ENCODE assay signal across 15 cellular contexts in genomic region chr12:58750484-58750883, GRCh38.
DNase-seq lines count a peak whose midpoint lies in the region; ATAC-seq and TF ChIP-seq lines count a peak whose summit lies in the region.
"Had no signal": no experiment of that assay in that cellular context is flagged by ENCODE, and none has a peak within 500 bp of the region (broad histone marks: within the 10 kb centered on the region; RNA-seq: fewer than 3 reads in every experiment).

No MANE protein-coding gene starts in this region.

- H3K27ac ChIP-seq in PC-3 (ENCODE audit: low read length) (peak overlapping the region; percentile 15; the same call in 1 of the 2 replicates), osteoblast (ENCODE audit: low read depth, low read length) (peak overlapping the region; percentile 49), Karpas-422 (ENCODE audit: low read length) (no peak overlapping the region)
- H3K27ac ChIP-seq: parathyroid adenoma had no signal

- intact Hi-C loops in PC-3 (cut with micrococcal nuclease): no loop called here

- H3K4me2 ChIP-seq in PC-3 (ENCODE audit: low read length): peak overlapping the region; percentile 30
- H3K4me2 ChIP-seq in osteoblast (ENCODE audit: insufficient read depth, low read length): peak overlapping the region; percentile 49
- no peak overlapping the region for H3K4me2 ChIP-seq in Karpas-422 (ENCODE audit: low read depth, low read length, poor library complexity, severe bottlenecking)

- H3K79me2 ChIP-seq in PC-3 (ENCODE audit: low read length) (no peaks in the 10 kb centered on the region), osteoblast (ENCODE audit: insufficient read depth, low read length) (no peaks in the 10 kb centered on the region), Karpas-422 (ENCODE audit: low read length) (no peaks in the 10 kb centered on the region)
- H3K79me2 ChIP-seq: parathyroid adenoma had no signal

- H3K27me3 ChIP-seq in PC-3 (ENCODE audit: low read length): no peaks in the 10 kb centered on the region
- H3K27me3 ChIP-seq in osteoblast (ENCODE audit: insufficient read depth, low read length): no peaks in the 10 kb centered on the region
- no peaks in the 10 kb centered on the region for H3K27me3 ChIP-seq in Karpas-422 (ENCODE audit: low read length)

- ATAC-seq in PC-3: peak; percentile 74
- no peak for ATAC-seq in GM18520 (IDR thresholded peaks at IDR 0.05; ENCODE audit: unreplicated experiment)
- no peak for ATAC-seq in activated CD8-positive, alpha-beta memory T cell treated with anti-CD3 and anti-CD28 coated beads, Interleukin-2, amount 10 ng/mL, durations not matched to agents 7 days and 5 days
- ATAC-seq: HCT116; stimulated activated naive CD8-positive, alpha-beta T cell treated with anti-CD3 and anti-CD28 coated beads, Interleukin-15, Interleukin-2, amounts not matched to agents 100 U/mL and 50 U/mL, for 24 hours had no signal

- H3K27ac Mint-ChIP-seq in activated CD8-positive, alpha-beta memory T cell treated with anti-CD3 and anti-CD28 coated beads, Interleukin-2, amount 10 ng/mL, durations not matched to agents 7 days and 5 days: no peak overlapping the region
- H3K27ac Mint-ChIP-seq: dendritic cell treated with granulocyte-macrophage colony-stimulating factor and Interleukin-4, amounts not matched to agents 40 ng/mL and 50 ng/mL, for 4 days had no signal

- H4K20me1 ChIP-seq in PC-3 (ENCODE audit: low read length): no peaks in the 10 kb centered on the region
- H4K20me1 ChIP-seq in osteoblast (ENCODE audit: insufficient read depth, low read length): no peaks in the 10 kb centered on the region
- H4K20me1 ChIP-seq in Karpas-422 (ENCODE audit: insufficient read depth, low read depth, low read length): no peaks in the 10 kb centered on the region

- no peak overlapping the region for H3K9ac ChIP-seq in PC-3 (ENCODE audit: low read length)
- no peak overlapping the region for H3K9ac ChIP-seq in Karpas-422 (ENCODE audit: low read length)
- H3K9ac ChIP-seq: parathyroid adenoma had no signal

- H3K36me3 ChIP-seq in PC-3 (ENCODE audit: low read depth, low read length) (no peaks in the 10 kb centered on the region), osteoblast (ENCODE audit: insufficient read depth, low read length) (no peaks in the 10 kb centered on the region), Karpas-422 (ENCODE audit: insufficient read depth, low read length) (no peaks in the 10 kb centered on the region)

- H3K9me2 ChIP-seq in PC-3 (replicated peaks; ENCODE audit: low read length) (no peaks in the 10 kb centered on the region), Karpas-422 (replicated peaks; ENCODE audit: insufficient read depth, low read length) (no peaks in the 10 kb centered on the region)

- TF ChIP-seq CTCF in PC-3 (conservative IDR thresholded peaks at IDR 0.05; ENCODE audit: low read depth, low read length): no peak
- no peak for TF ChIP-seq CTCF in osteoblast (IDR thresholded peaks at IDR 0.05; ENCODE audit: extremely low read depth, low read depth, low read length)

- H3F3A ChIP-seq in PC-3 (ENCODE audit: low read length, unreplicated experiment): no peaks in the 10 kb centered on the region

- H3K36me3 Mint-ChIP-seq in activated CD8-positive, alpha-beta memory T cell treated with anti-CD3 and anti-CD28 coated beads, Interleukin-2, amount 10 ng/mL, durations not matched to agents 7 days and 5 days: no peaks in the 10 kb centered on the region

- POLR2A ChIA-PET in PC-3 (lab: Charles Lee; ENCODE audit: unreplicated experiment): no interaction called here

- no peaks in the 10 kb centered on the region for H3K4me1 Mint-ChIP-seq in activated CD8-positive, alpha-beta memory T cell treated with anti-CD3 and anti-CD28 coated beads, Interleukin-2, amount 10 ng/mL, durations not matched to agents 7 days and 5 days

- BruUV-seq in PC-3 (replicated peaks; lab: Mats Ljungman, UMichigan): no TSS peak

- H3K9me3 ChIP-seq in PC-3 (ENCODE audit: low read length) (no peaks in the 10 kb centered on the region), osteoblast (ENCODE audit: low read depth, low read length) (no peaks in the 10 kb centered on the region), Karpas-422 (ENCODE audit: low read length) (no peaks in the 10 kb centered on the region)

- peaks cover 19% of the 10 kb centered on the region for H3K4me1 ChIP-seq in PC-3 (ENCODE audit: insufficient read depth, low read length)
- H3K4me1 ChIP-seq in osteoblast (ENCODE audit: insufficient read depth, low read length): peaks cover 11% of the 10 kb centered on the region
- H3K4me1 ChIP-seq in Karpas-422 (ENCODE audit: low read length): no peaks in the 10 kb centered on the region
- H3K4me1 ChIP-seq: parathyroid adenoma had no signal

- no peaks in the 10 kb centered on the region for H3K27me3 Mint-ChIP-seq in activated CD8-positive, alpha-beta memory T cell treated with anti-CD3 and anti-CD28 coated beads, Interleukin-2, amount 10 ng/mL, durations not matched to agents 7 days and 5 days
- H3K27me3 Mint-ChIP-seq: dendritic cell treated with granulocyte-macrophage colony-stimulating factor and Interleukin-4, amounts not matched to agents 40 ng/mL and 50 ng/mL, for 4 days had no signal

- H3K9me3 Mint-ChIP-seq in activated CD8-positive, alpha-beta memory T cell treated with anti-CD3 and anti-CD28 coated beads, Interleukin-2, amount 10 ng/mL, durations not matched to agents 7 days and 5 days (ENCODE audit: low read depth): peaks cover 5% of the 10 kb centered on the region

- H3K4me3 ChIP-seq in PC-3 (ENCODE audit: low read length): no peak overlapping the region
- H3K4me3 ChIP-seq in osteoblast (ENCODE audit: insufficient read depth, low read length): no peak overlapping the region
- no peak overlapping the region for H3K4me3 ChIP-seq in Karpas-422 (ENCODE audit: low read length)

- no peak overlapping the region for H3K4me3 Mint-ChIP-seq in activated CD8-positive, alpha-beta memory T cell treated with anti-CD3 and anti-CD28 coated beads, Interleukin-2, amount 10 ng/mL, durations not matched to agents 7 days and 5 days
- H3K4me3 Mint-ChIP-seq: dendritic cell treated with granulocyte-macrophage colony-stimulating factor and Interleukin-4, amounts not matched to agents 40 ng/mL and 50 ng/mL, for 4 days had no signal

- H2AFZ ChIP-seq in PC-3 (ENCODE audit: low read length): 0 out of 2 replicates have a peak overlapping the region, but pooled peaks have one; percentile 19
- no peak overlapping the region for H2AFZ ChIP-seq in osteoblast (ENCODE audit: low read length)
- no peak overlapping the region for H2AFZ ChIP-seq in Karpas-422 (ENCODE audit: low read length)
- H2AFZ ChIP-seq: parathyroid adenoma had no signal

- DNase-seq in Caki2 (ENCODE audit: low read depth): peak; percentile 59
- DNase-seq in PC-3: peak; percentile 70
- peak; percentile 98 for DNase-seq in fibroblast of gingiva (ENCODE audit: low read depth)
- peak; percentile 48 for DNase-seq in osteoblast (ENCODE audit: insufficient read length, low spot score, missing footprints)
- DNase-seq in activated CD4-positive, alpha-beta T cell treated with anti-CD3 and anti-CD28 coated beads for 4 hours: no peak
- no peak for DNase-seq in Karpas-422
- no peak for DNase-seq in activated CD8-positive, alpha-beta memory T cell treated with anti-CD3 and anti-CD28 coated beads, Interleukin-2, amount 10 ng/mL, durations not matched to agents 7 days and 5 days
- DNase-seq: mesendoderm; NCI-H1930; stimulated activated CD4-positive, alpha-beta T cell treated with anti-CD3 and anti-CD28 coated beads, Interleukin-2, amount 100 ng/mL, for 24 hours; stimulated activated naive CD8-positive, alpha-beta T cell treated with anti-CD3 and anti-CD28 coated beads, Interleukin-15, Interleukin-2, amounts not matched to agents 100 U/mL and 50 U/mL, for 24 hours had no signal

- in situ Hi-C loops in Caki2 (cut with HindIII; ENCODE audit: low pct_unique_long_range_greater_than_20kb, low sequenced_read_pairs): no loop called here

- CTCF ChIA-PET in PC-3 (lab: Charles Lee): no interaction called here
- CTCF ChIA-PET in activated CD8-positive, alpha-beta memory T cell treated with anti-CD3 and anti-CD28 coated beads, Interleukin-2, amount 10 ng/mL, durations not matched to agents 7 days and 5 days (lab: Charles Lee): no interaction called here

Comparison
In these comparisons a context has a peak if more than half of its experiments do, and no peak if none do; other contexts are left out.
1. DNase-seq: peak in Caki2 (single experiment), PC-3 (single experiment), fibroblast of gingiva (single experiment) and osteoblast (single experiment); none in activated CD4-positive, alpha-beta T cell treated with anti-CD3 and anti-CD28 coated beads for 4 hours (0 of 2), Karpas-422 (single experiment) and activated CD8-positive, alpha-beta memory T cell treated with anti-CD3 and anti-CD28 coated beads, Interleukin-2, amount 10 ng/mL, durations not matched to agents 7 days and 5 days (single experiment).